ENCODE assay signal across 8 cellular contexts in the genomic region with DNA sequence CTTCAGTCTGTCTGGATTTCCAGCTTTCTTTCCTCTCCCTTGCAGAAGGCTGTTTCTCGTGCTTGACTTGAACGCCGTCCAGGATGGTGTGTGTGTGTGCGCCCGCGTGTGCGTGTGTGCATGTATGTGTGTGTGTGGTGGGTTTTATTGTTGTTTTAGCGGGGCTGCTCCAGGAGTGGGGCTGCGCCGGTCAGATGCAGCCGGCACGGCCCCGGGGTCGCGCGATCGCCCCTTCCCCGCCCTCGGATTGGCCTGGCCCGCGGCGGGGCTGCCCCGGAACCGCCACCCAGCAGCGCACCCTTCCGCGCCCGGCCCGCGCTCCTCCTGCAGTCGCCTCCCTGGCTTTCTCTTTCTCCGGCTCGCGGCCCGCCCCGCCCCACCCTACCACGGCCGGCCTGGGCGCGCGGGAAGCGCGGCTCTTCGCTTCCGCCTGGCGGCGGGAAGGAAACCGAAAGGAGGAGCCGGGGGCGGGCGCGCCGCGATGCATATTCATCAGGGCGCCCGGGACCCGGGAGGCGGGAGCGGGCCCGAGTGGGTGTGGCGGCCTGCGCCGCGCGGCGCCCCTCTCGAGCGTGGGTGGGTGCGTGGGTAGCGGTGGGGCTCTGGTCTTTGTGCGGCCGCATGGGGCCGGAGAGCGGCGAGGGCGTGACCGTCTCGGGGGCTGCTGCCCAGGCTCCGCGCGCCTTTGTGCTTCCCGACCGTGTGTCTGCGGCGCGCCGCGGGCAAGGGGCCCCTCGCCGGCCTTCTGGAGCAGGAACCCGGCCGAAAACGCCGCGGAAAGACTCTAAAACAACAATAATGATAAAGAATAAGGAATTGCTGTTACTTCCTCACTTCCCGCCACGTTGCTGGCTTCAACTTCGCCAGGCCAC. TPM values are rescaled to one million over a fixed set of nuclear protein-coding genes. Genes with fewer than 3 reads are reported as not detected.
DNase-seq lines count a peak whose midpoint lies in the region; ATAC-seq and TF ChIP-seq lines count a peak whose summit lies in the region.

No MANE protein-coding gene starts in this region.

- peak overlapping the region; percentile 96 for H3K27ac ChIP-seq in RWPE2 (ENCODE audit: poor library complexity, severe bottlenecking)
- peak overlapping the region; percentile 98 for H3K27ac ChIP-seq in suprapubic skin

- intact Hi-C loops in activated naive CD4-positive, alpha-beta T cell treated with anti-CD3 and anti-CD28 coated beads for 36 hours (cut with micrococcal nuclease), result loop anchor here (1.0 to 10.0 kb wide), 5 partner anchors 8 to 1100 kb away; a partner anchor contains a TSS

- no peaks in the 10 kb centered on the region for H3K9me3 ChIP-seq in RWPE2 (ENCODE audit: severe bottlenecking)
- no peaks in the 10 kb centered on the region for H3K9me3 ChIP-seq in suprapubic skin

- CTCF ChIA-PET in activated naive CD4-positive, alpha-beta T cell treated with anti-CD3 and anti-CD28 coated beads for 36 hours (lab: Charles Lee), result no interaction called here

- peak in 1 of 2 donors; percentile 49 for TF ChIP-seq POLR2A in suprapubic skin (IDR thresholded peaks at IDR 0.05)

- WGBS in suprapubic skin, result under 1% methylated on average over 40 of the region's 98 CpGs

- no peaks in the 10 kb centered on the region for H3K36me3 Mint-ChIP-seq in activated naive CD4-positive, alpha-beta T cell treated with anti-CD3 and anti-CD28 coated beads for 36 hours (ENCODE audit: low read depth)

- H3K36me3 ChIP-seq in RWPE2 (ENCODE audit: low read depth) (no peaks in the 10 kb centered on the region), suprapubic skin (no peaks in the 10 kb centered on the region)

- H3K4me1 ChIP-seq in RWPE2 (ENCODE audit: insufficient read depth, poor library complexity, severe bottlenecking) (peaks cover 60% of the 10 kb centered on the region), suprapubic skin (peaks cover 58% of the 10 kb centered on the region)

- peaks cover 42% of the 10 kb centered on the region for H3K27me3 Mint-ChIP-seq in activated naive CD4-positive, alpha-beta T cell treated with anti-CD3 and anti-CD28 coated beads for 36 hours (ENCODE audit: low read depth)

- peak overlapping the region; percentile 77 for H3K4me3 Mint-ChIP-seq in activated naive CD4-positive, alpha-beta T cell treated with anti-CD3 and anti-CD28 coated beads for 36 hours

- H3K27me3 ChIP-seq in RWPE2 (ENCODE audit: insufficient read depth, poor library complexity, severe bottlenecking), result no peaks in the 10 kb centered on the region
- H3K27me3 ChIP-seq in suprapubic skin, result no peaks in the 10 kb centered on the region

- ATAC-seq in GM21723 (IDR thresholded peaks at IDR 0.05; ENCODE audit: unreplicated experiment), result peak; percentile 93
- ATAC-seq in RWPE2 (ENCODE audit: low read depth), result peak; percentile 80

- TF ChIP-seq CTCF in RWPE2 (IDR thresholded peaks at IDR 0.05; ENCODE audit: poor library complexity, severe bottlenecking) (peak; percentile 61), suprapubic skin (IDR thresholded peaks at IDR 0.05) (peak in 1 of 2 donors; percentile 71)

- peaks cover 8% of the 10 kb centered on the region for H3K4me1 Mint-ChIP-seq in activated naive CD4-positive, alpha-beta T cell treated with anti-CD3 and anti-CD28 coated beads for 36 hours (ENCODE audit: low read depth)

- no peak overlapping the region for H3K27ac Mint-ChIP-seq in activated naive CD4-positive, alpha-beta T cell treated with anti-CD3 and anti-CD28 coated beads for 36 hours

- no peaks in the 10 kb centered on the region for H3K9me3 Mint-ChIP-seq in activated naive CD4-positive, alpha-beta T cell treated with anti-CD3 and anti-CD28 coated beads for 36 hours

- peak overlapping the region; percentile 62 for H3K4me3 ChIP-seq in Jurkat, Clone E6-1 (ENCODE audit: low read length)
- H3K4me3 ChIP-seq in RWPE2 (ENCODE audit: severe bottlenecking) (peak overlapping the region; percentile 67), suprapubic skin (peak overlapping the region; percentile 92)

- no peak for TF ChIP-seq EP300 in suprapubic skin (IDR thresholded peaks at IDR 0.05)

- DNase-seq in ELR (ENCODE audit: low read depth) (peak; percentile 87), RWPE2 (ENCODE audit: low spot score) (peak; percentile 88), germinal center (ENCODE audit: low spot score) (peak; percentile 86), occipital lobe (lab: John Stamatoyannopoulos, UW) (peak; percentile 78), suprapubic skin (ENCODE audit: low spot score in 2 of 2) (peak; percentile 93 to 94)
- DNase-seq in Jurkat, Clone E6-1 (ENCODE audit: low read depth, low spot score), result peak; percentile 73
- peak; percentile 82 for DNase-seq in activated naive CD4-positive, alpha-beta T cell treated with anti-CD3 and anti-CD28 coated beads for 36 hours

RNA-seq across cellular contexts. Expression of a gene that starts 8.5 kb away (rescaled TPM):
- not detected for polyA plus RNA-seq in Jurkat, Clone E6-1 (2012; ENCODE audit: insufficient read depth, insufficient read length)
- not detected for total RNA-seq in activated naive CD4-positive, alpha-beta T cell treated with anti-CD3 and anti-CD28 coated beads for 36 hours
- 159 TPM for total RNA-seq in occipital lobe
- total RNA-seq in suprapubic skin, result 100 to 1,000 TPM in 2 of 4 donors, 10 to 100 TPM in 2; 90.4 to 204 (median 112) TPM

Comparison
In these comparisons a context has a peak if more than half of its experiments do, and no peak if none do; other contexts are left out.
1. Peak in every context shown above with its lines: DNase-seq, ATAC-seq, H3K4me3 ChIP-seq and H3K27ac ChIP-seq.
2. RNA of a gene that starts 8.5 kb away (total RNA-seq): 159 TPM in occipital lobe (single experiment) and 90.4 to 204 TPM in suprapubic skin; not detected in activated naive CD4-positive, alpha-beta T cell treated with anti-CD3 and anti-CD28 coated beads for 36 hours; every median in the first group is over 10 times any median in the second.